8 cellular contexts compared by ENCODE assay signal in the genomic region with DNA sequence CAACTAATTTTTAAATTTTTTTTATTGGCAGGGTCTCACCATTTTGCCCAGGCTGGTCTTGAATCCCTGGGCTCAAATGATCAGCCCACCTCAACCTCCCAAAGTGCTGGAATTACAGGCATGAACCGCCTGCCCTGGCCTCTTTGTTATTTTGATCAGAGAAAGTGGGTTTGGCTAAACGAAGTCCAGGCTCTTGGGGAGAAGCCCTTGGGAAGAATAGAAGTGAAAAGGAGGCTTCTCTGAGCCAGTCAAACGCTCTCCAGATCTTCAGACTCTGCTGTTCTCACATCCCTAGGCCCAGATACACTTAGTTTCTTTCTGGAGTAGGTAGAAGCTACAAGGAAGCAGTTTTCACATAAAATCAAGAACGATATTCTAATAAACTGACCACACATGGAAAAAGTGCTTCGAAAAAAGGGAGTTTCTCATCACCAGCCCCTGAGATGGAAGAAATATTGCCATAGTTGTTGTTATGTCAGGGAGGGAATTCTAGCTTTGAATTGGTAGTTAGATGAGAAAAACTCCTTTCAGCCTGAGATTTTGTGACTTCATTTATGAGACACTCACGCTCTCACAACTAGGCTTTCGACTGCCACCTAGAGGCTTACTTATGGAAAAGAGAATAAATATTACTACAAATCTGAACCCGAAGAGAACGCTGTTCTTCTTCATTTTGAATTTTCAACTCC. TPM values are rescaled to one million over a fixed set of nuclear protein-coding genes. Genes with fewer than 3 reads are reported as not detected.
DNase-seq lines count a peak whose midpoint lies in the region; ATAC-seq, FAIRE-seq and TF ChIP-seq lines count a peak whose summit lies in the region.

No MANE protein-coding gene starts in this region.

- no peak for TF ChIP-seq POLR2A in GM12892 (IDR thresholded peaks at IDR 0.05; ENCODE audit: low read depth, low read length)

- H3K9me3 Mint-ChIP-seq in T-helper 2 cell treated with Interferon-gamma antibody and Interleukin-4, amounts not matched to agents 5 μg/mL and 100 μg/mL, for 36 hours, result no peaks in the 10 kb centered on the region

- DNase-seq in AG10803 (ENCODE audit: low read depth) (peak; percentile 72), GM12892 (ENCODE audit: insufficient read length) (peak; percentile 13), NCI-H2081 (lab: John Stamatoyannopoulos, UW) (peak; percentile 48 to 73), myocyte (ENCODE audit: low read depth) (peak; percentile 81)
- peak; percentile 12 for DNase-seq in T-helper 2 cell treated with Interferon-gamma antibody and Interleukin-4, amounts not matched to agents 5 μg/mL and 100 μg/mL, for 36 hours (ENCODE audit: low spot score)

- TF ChIP-seq CTCF in AG10803 (conservative IDR thresholded peaks at IDR 0.05; ENCODE audit: low read length), result peak; percentile 82

- FAIRE-seq in GM12892 (lab: Jason Lieb, UNC), result peak; percentile 78

- H3K4me3 Mint-ChIP-seq in T-helper 2 cell treated with Interferon-gamma antibody and Interleukin-4, amounts not matched to agents 5 μg/mL and 100 μg/mL, for 36 hours, result no peak overlapping the region

- H3K36me3 Mint-ChIP-seq in T-helper 2 cell treated with Interferon-gamma antibody and Interleukin-4, amounts not matched to agents 5 μg/mL and 100 μg/mL, for 36 hours (ENCODE audit: low read depth), result no peaks in the 10 kb centered on the region

- peaks cover 7% of the 10 kb centered on the region for H3K4me1 Mint-ChIP-seq in T-helper 2 cell treated with Interferon-gamma antibody and Interleukin-4, amounts not matched to agents 5 μg/mL and 100 μg/mL, for 36 hours (ENCODE audit: low read depth)

- no peak overlapping the region for H3K4me3 ChIP-seq in AG10803 (ENCODE audit: low read length)

- H3K27me3 Mint-ChIP-seq in T-helper 2 cell treated with Interferon-gamma antibody and Interleukin-4, amounts not matched to agents 5 μg/mL and 100 μg/mL, for 36 hours (ENCODE audit: low read depth), result no peaks in the 10 kb centered on the region

- ATAC-seq in esophagus mucosa (peak; percentile 49), GM18498 (IDR thresholded peaks at IDR 0.05; ENCODE audit: unreplicated experiment) (no peak), GM21515 (IDR thresholded peaks at IDR 0.05; ENCODE audit: unreplicated experiment) (no peak)

- H3K27ac Mint-ChIP-seq in T-helper 2 cell treated with Interferon-gamma antibody and Interleukin-4, amounts not matched to agents 5 μg/mL and 100 μg/mL, for 36 hours, result no peak overlapping the region

RNA-seq across cellular contexts. Expression of a gene that starts 41.7 kb away (rescaled TPM):
- 0.74 TPM for polyA plus RNA-seq in GM12892 (2012; ENCODE audit: missing spikeins)
- total RNA-seq in esophagus mucosa (not detected), myocyte (2.9 and 3.7 TPM in 2 replicates)
- polyA plus RNA-seq in myocyte (2012), result 2.5 TPM

Comparison
In these comparisons a context has a peak if more than half of its experiments do, and no peak if none do; other contexts are left out.
1. DNase-seq: peak in every context shown above with its lines; median percentile 81 in myocyte; 72 in AG10803; 60 in NCI-H2081; 13 in GM12892; 12 in T-helper 2 cell treated with Interferon-gamma antibody and Interleukin-4, amounts not matched to agents 5 μg/mL and 100 μg/mL, for 36 hours.